8 cellular contexts compared by ENCODE assay signal in the genomic region with DNA sequence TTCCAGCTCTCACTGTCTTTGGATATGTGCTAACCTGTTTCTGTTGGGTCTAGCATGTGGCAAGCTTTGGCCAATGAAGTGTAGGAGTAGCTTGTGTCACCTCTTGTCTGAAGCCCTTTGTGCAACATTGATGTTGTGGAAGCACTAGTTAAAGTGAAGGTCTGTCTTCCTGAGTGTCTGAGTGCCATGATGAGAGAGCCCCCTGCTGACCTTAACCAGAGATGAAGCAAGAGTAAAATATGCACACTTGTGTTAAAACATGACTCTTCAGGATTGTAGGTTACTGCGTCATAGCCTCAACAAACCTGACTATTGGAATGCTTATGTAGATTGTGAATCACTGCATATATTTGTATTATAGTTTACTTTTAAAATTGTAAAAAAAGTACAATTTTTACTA.
A peak's percentile ranks its signal among the peaks of the same experiment; 100 is the strongest.
DNase-seq lines count a peak whose midpoint lies in the region; ATAC-seq and TF ChIP-seq lines count a peak whose summit lies in the region.

No MANE protein-coding gene starts in this region.

- in situ Hi-C loops in GM23248 (cut with MboI) = no loop called here

- intact Hi-C loops in left colon (cut with DNase I, micrococcal nuclease) = no loop called here

- ATAC-seq in left colon (no peak), GM19035 (IDR thresholded peaks at IDR 0.05; ENCODE audit: unreplicated experiment) (no peak)

- H3K36me3 ChIP-seq in endodermal cell (ENCODE audit: control insufficient read depth, insufficient read depth, low read length) (no peaks in the 10 kb centered on the region), H7 (replicated peaks; ENCODE audit: control insufficient read depth, insufficient read depth, low read length) (no peaks in the 10 kb centered on the region), GM23248 (ENCODE audit: low read depth) (no peaks in the 10 kb centered on the region)

- no peaks in the 10 kb centered on the region for H3K79me2 ChIP-seq in GM23248 (ENCODE audit: insufficient read depth)

- H3K4me1 Mint-ChIP-seq in endodermal cell (no peaks in the 10 kb centered on the region), progenitor cell of endocrine pancreas (ENCODE audit: low read depth) (peaks cover 11% of the 10 kb centered on the region)

- no peak overlapping the region for H3K27ac ChIP-seq in endodermal cell (ENCODE audit: low read depth, low read length)
- H3K27ac ChIP-seq in GM23248 = no peak overlapping the region

- H3K36me3 Mint-ChIP-seq in endodermal cell (ENCODE audit: low read depth) (no peaks in the 10 kb centered on the region), progenitor cell of endocrine pancreas (ENCODE audit: insufficient read depth) (no peaks in the 10 kb centered on the region)

- WGBS in endodermal cell (ENCODE audit: insufficient coverage in 1 of 2, insufficient read length in 1 of 2), 2 experiments = 100% methylated on average over 1 of the region's 1 CpG; no CpG with 5 or more reads in 1 of the 2 experiments
- WGBS in GM23248 (ENCODE audit: low coverage in 1 of 2, low lambda C conversion rate in 2 of 2, missing lambda C conversion rate in 2 of 2), 2 experiments = 77 to 91% methylated on average over 1 of the region's 1 CpG

- H3K4me1 ChIP-seq in endodermal cell (ENCODE audit: control insufficient read depth, insufficient read depth, low read length) (no peaks in the 10 kb centered on the region), GM23248 (ENCODE audit: insufficient read depth) (no peaks in the 10 kb centered on the region)

- no peak overlapping the region for H2AFZ ChIP-seq in GM23248

- no peaks in the 10 kb centered on the region for H3F3A ChIP-seq in GM23248 (ENCODE audit: insufficient read depth)

- H3K4me3 ChIP-seq in endodermal cell (ENCODE audit: low read length) (no peak overlapping the region), H7 (ENCODE audit: insufficient read depth, low read depth, low read length) (no peak overlapping the region), GM23248 (no peak overlapping the region)

- H3K27me3 Mint-ChIP-seq in endodermal cell (ENCODE audit: insufficient read depth) = no peaks in the 10 kb centered on the region
- H3K27me3 Mint-ChIP-seq in progenitor cell of endocrine pancreas = no peaks in the 10 kb centered on the region

- no peaks in the 10 kb centered on the region for H3K9me2 ChIP-seq in GM23248 (ENCODE audit: insufficient read depth)

- H3K9me3 Mint-ChIP-seq in endodermal cell (no peaks in the 10 kb centered on the region), progenitor cell of endocrine pancreas (ENCODE audit: low read depth) (no peaks in the 10 kb centered on the region)

- H3K9me3 ChIP-seq in endodermal cell (ENCODE audit: control insufficient read depth, low read length) (no peaks in the 10 kb centered on the region), GM23248 (ENCODE audit: low read depth) (no peaks in the 10 kb centered on the region)

- H3K27me3 ChIP-seq in endodermal cell (ENCODE audit: control insufficient read depth, insufficient read depth, low read length, poor library complexity, severe bottlenecking) (no peaks in the 10 kb centered on the region), H7 (ENCODE audit: control insufficient read depth, insufficient read depth, low read length) (no peaks in the 10 kb centered on the region), GM23248 (replicated peaks; ENCODE audit: insufficient read depth) (no peaks in the 10 kb centered on the region)

- no peak overlapping the region for H3K4me3 Mint-ChIP-seq in endodermal cell
- no peak overlapping the region for H3K4me3 Mint-ChIP-seq in progenitor cell of endocrine pancreas (ENCODE audit: low read depth)

- H3K4me2 ChIP-seq in GM23248 (ENCODE audit: unreplicated experiment) = no peak overlapping the region

- TF ChIP-seq CTCF in endodermal cell (conservative IDR thresholded peaks at IDR 0.05) = peak; percentile 75
- TF ChIP-seq CTCF in progenitor cell of endocrine pancreas (IDR thresholded peaks at IDR 0.05; ENCODE audit: unreplicated experiment) = peak; percentile 53

- DNase-seq in HS-5 (ENCODE audit: low read depth) (peak; percentile 5), NCI-H748 treated with DMSO at 0.1 percent for 48 hours (lab: John Stamatoyannopoulos, UW) (peak; percentile 13), endodermal cell (peak; percentile 67), progenitor cell of endocrine pancreas (ENCODE audit: low spot score, unreplicated experiment) (no peak), left colon (no peak), H7 (no peak), GM23248 (no peak)

- no peak overlapping the region for H3K27ac Mint-ChIP-seq in endodermal cell
- no peak overlapping the region for H3K27ac Mint-ChIP-seq in progenitor cell of endocrine pancreas

- H3K9ac ChIP-seq in endodermal cell (ENCODE audit: extremely low read depth, low read length, poor library complexity, severe bottlenecking) (no peak overlapping the region), GM23248 (no peak overlapping the region)

- H4K20me1 ChIP-seq in GM23248 (ENCODE audit: insufficient read depth) = no peaks in the 10 kb centered on the region

Comparison
In these comparisons a context has a peak if more than half of its experiments do, and no peak if none do; other contexts are left out.
1. DNase-seq: peak in HS-5 (single experiment), NCI-H748 treated with DMSO at 0.1 percent for 48 hours (single experiment) and endodermal cell (single experiment); none in progenitor cell of endocrine pancreas (single experiment), left colon (0 of 2), H7 (single experiment) and GM23248 (single experiment).